18 cellular contexts compared by ENCODE assay signal in genomic region chr7:12839508-12840153, GRCh38.
DNase-seq lines count a peak whose midpoint lies in the region; ATAC-seq and TF ChIP-seq lines count a peak whose summit lies in the region.
"Had no signal": no experiment of that assay in that cellular context is flagged by ENCODE, and none has a peak within 500 bp of the region (broad histone marks: within the 10 kb centered on the region; RNA-seq: fewer than 3 reads in every experiment).

No MANE protein-coding gene starts in this region.

- no peaks in the 10 kb centered on the region for H3F3A ChIP-seq in PC-3 (ENCODE audit: low read length, unreplicated experiment)

- no peak overlapping the region for H3K4me3 ChIP-seq in BLaER1
- no peak overlapping the region for H3K4me3 ChIP-seq in PC-3 (ENCODE audit: low read length)
- peak overlapping the region; percentile 43 for H3K4me3 ChIP-seq in iPS-20b (ENCODE audit: low read length)
- H3K4me3 ChIP-seq: uterus had no signal

- H3K27me3 ChIP-seq in BLaER1 (no peaks in the 10 kb centered on the region), PC-3 (ENCODE audit: low read length) (no peaks in the 10 kb centered on the region), iPS-20b (ENCODE audit: insufficient read depth, low read length) (no peaks in the 10 kb centered on the region)
- H3K27me3 ChIP-seq: foreskin keratinocyte, uterus had no signal

- H3K9me3 ChIP-seq in BLaER1 = peaks cover 5% of the 10 kb centered on the region
- no peaks in the 10 kb centered on the region for H3K9me3 ChIP-seq in PC-3 (ENCODE audit: low read length)
- H3K9me3 ChIP-seq in iPS-20b (ENCODE audit: insufficient read depth, low read depth, low read length) = peaks cover 5% of the 10 kb centered on the region
- H3K9me3 ChIP-seq: uterus had no signal

- no peak overlapping the region for H2AFZ ChIP-seq in PC-3 (ENCODE audit: low read length)

- DNase-seq in PC-3 = peak; percentile 16
- DNase-seq in SHP77 treated with DMSO at 0.1 percent for 48 hours (lab: John Stamatoyannopoulos, UW) = no peak
- DNase-seq in stimulated activated CD4-positive, alpha-beta T cell treated with anti-CD3 and anti-CD28 coated beads, Interleukin-12 subunit alpha, Interleukin-12 subunit beta, amount 100 ng/mL, for 4 hours = no peak
- no peak for DNase-seq in NCI-H1436 treated with DMSO at 0.1 percent for 48 hours (lab: John Stamatoyannopoulos, UW)
- DNase-seq in head of caudate nucleus = no peak
- DNase-seq: activated CD8-positive, alpha-beta memory T cell treated with anti-CD3 and anti-CD28 coated beads, Interleukin-2, amount 50 U/mL, for 4 hours; effector memory CD8-positive, alpha-beta T cell; foreskin keratinocyte; Kasumi-1; NCI-H2081 treated with DMSO at 0.1 percent for 48 hours; nucleus accumbens; small intestine; SW 1271; uterus had no signal

- H4K20me1 ChIP-seq in BLaER1 = no peaks in the 10 kb centered on the region
- no peaks in the 10 kb centered on the region for H4K20me1 ChIP-seq in PC-3 (ENCODE audit: low read length)

- intact Hi-C loops in PC-3 (cut with micrococcal nuclease) (no loop called here), head of caudate nucleus (cut with DNase I) (no loop called here)

- no TSS peak for BruUV-seq in PC-3 (replicated peaks; lab: Mats Ljungman, UMichigan)

- TF ChIP-seq CTCF in PC-3 (conservative IDR thresholded peaks at IDR 0.05; ENCODE audit: low read depth, low read length) = no peak

- H3K79me2 ChIP-seq in PC-3 (ENCODE audit: low read length) = no peaks in the 10 kb centered on the region

- peak overlapping the region; percentile 40 for H3K4me2 ChIP-seq in BLaER1
- no peak overlapping the region for H3K4me2 ChIP-seq in PC-3 (ENCODE audit: low read length)

- CTCF ChIA-PET in PC-3 (lab: Charles Lee) = no interaction called here

- H3K9ac ChIP-seq in BLaER1 (no peak overlapping the region), PC-3 (ENCODE audit: low read length) (no peak overlapping the region), iPS-20b (ENCODE audit: low read depth, low read length) (no peak overlapping the region)

- POLR2A ChIA-PET in PC-3 (lab: Charles Lee; ENCODE audit: unreplicated experiment) = no interaction called here

- H3K4me1 ChIP-seq in BLaER1 (peaks cover 15% of the 10 kb centered on the region), PC-3 (ENCODE audit: insufficient read depth, low read length) (no peaks in the 10 kb centered on the region), iPS-20b (ENCODE audit: insufficient read depth, low read length) (no peaks in the 10 kb centered on the region)
- H3K4me1 ChIP-seq: foreskin keratinocyte, uterus had no signal

- ATAC-seq in HG02798 (IDR thresholded peaks at IDR 0.05; ENCODE audit: poor library complexity, unreplicated experiment) = peak; percentile 46
- ATAC-seq in PC-3 = no peak
- ATAC-seq: activated naive CD4-positive, alpha-beta T cell treated with anti-CD3 and anti-CD28 coated beads, Interleukin-2, amount 50 U/mL, for 72 hours; effector memory CD8-positive, alpha-beta T cell; foreskin keratinocyte had no signal

- H3K36me3 ChIP-seq in BLaER1 (no peaks in the 10 kb centered on the region), PC-3 (ENCODE audit: low read depth, low read length) (no peaks in the 10 kb centered on the region), iPS-20b (ENCODE audit: insufficient read depth, low read depth, low read length) (no peaks in the 10 kb centered on the region)
- H3K36me3 ChIP-seq: uterus had no signal

- no peaks in the 10 kb centered on the region for H3K9me2 ChIP-seq in PC-3 (replicated peaks; ENCODE audit: low read length)

- no peak overlapping the region for H3K27ac ChIP-seq in BLaER1
- H3K27ac ChIP-seq in PC-3 (ENCODE audit: low read length) = no peak overlapping the region
- no peak overlapping the region for H3K27ac ChIP-seq in iPS-20b (ENCODE audit: low read length)
- H3K27ac ChIP-seq: foreskin keratinocyte, uterus had no signal
